ENCODE assay signal across 8 cellular contexts in genomic region chr19:35213678-35214632, GRCh38. TPM values are rescaled to one million over a fixed set of nuclear protein-coding genes. Genes with fewer than 3 reads are reported as not detected.
DNase-seq lines count a peak whose midpoint lies in the region; ATAC-seq lines count a peak whose summit lies in the region.

No MANE protein-coding gene starts in this region.

- peak; percentile 71 for ATAC-seq in GM18502 (IDR thresholded peaks at IDR 0.05; ENCODE audit: poor library complexity, unreplicated experiment)
- peak; percentile 68 for ATAC-seq in HG03378 (IDR thresholded peaks at IDR 0.05; ENCODE audit: unreplicated experiment)
- ATAC-seq in activated CD8-positive, alpha-beta memory T cell treated with anti-CD3 and anti-CD28 coated beads, Interleukin-2, amount 10 ng/mL, durations not matched to agents 7 days and 5 days = peak; percentile 45
- ATAC-seq in esophagus mucosa = peak; percentile 78
- ATAC-seq in aorta (ENCODE audit: low FRiP score) = peak; percentile 74
- no peak for ATAC-seq in HG03457 (IDR thresholded peaks at IDR 0.05; ENCODE audit: unreplicated experiment)

- H3K4me3 ChIP-seq in aorta (ENCODE audit: low read length in 2 of 2) = no peak overlapping the region

- no peaks in the 10 kb centered on the region for H3K27me3 Mint-ChIP-seq in activated CD8-positive, alpha-beta memory T cell treated with anti-CD3 and anti-CD28 coated beads, Interleukin-2, amount 10 ng/mL, durations not matched to agents 7 days and 5 days

- no peak overlapping the region for H3K4me3 Mint-ChIP-seq in activated CD8-positive, alpha-beta memory T cell treated with anti-CD3 and anti-CD28 coated beads, Interleukin-2, amount 10 ng/mL, durations not matched to agents 7 days and 5 days

- no peak overlapping the region for H3K27ac ChIP-seq in aorta (ENCODE audit: low read depth in 1 of 2, low read length in 2 of 2)

- peaks cover 2% of the 10 kb centered on the region for H3K9me3 ChIP-seq in aorta (ENCODE audit: control insufficient read depth, low read length)

- 31 to 32% methylated on average over 21 of the region's 21 CpGs for WGBS in aorta, 2 donors

- H3K27me3 ChIP-seq in aorta (ENCODE audit: control insufficient read depth in 1 of 2, insufficient read depth in 2 of 2, low read length in 1 of 2) = no peaks in the 10 kb centered on the region

- intact Hi-C loops in aorta (cut with DNase I) = no loop called here

- peak; percentile 76 for DNase-seq in NCI-H748 treated with DMSO at 0.1 percent for 48 hours (lab: John Stamatoyannopoulos, UW)
- peak; percentile 84 for DNase-seq in activated CD8-positive, alpha-beta memory T cell treated with anti-CD3 and anti-CD28 coated beads, Interleukin-2, amount 10 ng/mL, durations not matched to agents 7 days and 5 days
- peak; percentile 25 for DNase-seq in putamen (ENCODE audit: low spot score)
- peak; percentile 61 to 77 for DNase-seq in aorta

- no peaks in the 10 kb centered on the region for H3K9me3 Mint-ChIP-seq in activated CD8-positive, alpha-beta memory T cell treated with anti-CD3 and anti-CD28 coated beads, Interleukin-2, amount 10 ng/mL, durations not matched to agents 7 days and 5 days (ENCODE audit: low read depth)

- CTCF ChIA-PET in activated CD8-positive, alpha-beta memory T cell treated with anti-CD3 and anti-CD28 coated beads, Interleukin-2, amount 10 ng/mL, durations not matched to agents 7 days and 5 days (lab: Charles Lee) = interaction anchor here (0.6 to 6.3 kb wide), 8 partner anchors 8 to 78 kb away, joined by 3 to 45 read pairs (median 4); partner anchors contain the start of genes FAM187B and FXYD7

- no peaks in the 10 kb centered on the region for H3K36me3 ChIP-seq in aorta (ENCODE audit: control insufficient read depth in 1 of 2, insufficient read depth in 2 of 2, low read length in 1 of 2)

- peak overlapping the region; percentile 98 for H3K27ac Mint-ChIP-seq in activated CD8-positive, alpha-beta memory T cell treated with anti-CD3 and anti-CD28 coated beads, Interleukin-2, amount 10 ng/mL, durations not matched to agents 7 days and 5 days

- peaks cover 6% of the 10 kb centered on the region for H3K36me3 Mint-ChIP-seq in activated CD8-positive, alpha-beta memory T cell treated with anti-CD3 and anti-CD28 coated beads, Interleukin-2, amount 10 ng/mL, durations not matched to agents 7 days and 5 days

- H3K4me1 Mint-ChIP-seq in activated CD8-positive, alpha-beta memory T cell treated with anti-CD3 and anti-CD28 coated beads, Interleukin-2, amount 10 ng/mL, durations not matched to agents 7 days and 5 days = peaks cover 64% of the 10 kb centered on the region

- no peaks in the 10 kb centered on the region for H3K4me1 ChIP-seq in aorta (ENCODE audit: control insufficient read depth in 1 of 2, insufficient read depth in 2 of 2, low read length in 2 of 2)

RNA-seq across cellular contexts. Expression of gene FAM187B, which starts 14.6 kb away (rescaled TPM):
- not detected for total RNA-seq in activated CD8-positive, alpha-beta memory T cell treated with anti-CD3 and anti-CD28 coated beads, Interleukin-2, amount 10 ng/mL, durations not matched to agents 7 days and 5 days
- total RNA-seq in esophagus mucosa = not detected
- total RNA-seq in aorta = not detected
- not detected for polyA plus RNA-seq in aorta

RNA-seq across cellular contexts. Expression of gene LSR, which starts 34.8 kb away (rescaled TPM):
- 10 to 100 TPM in 1 of 2 experiments, 1 to 10 TPM in 1; 7.2 to 10.0 TPM for total RNA-seq in activated CD8-positive, alpha-beta memory T cell treated with anti-CD3 and anti-CD28 coated beads, Interleukin-2, amount 10 ng/mL, durations not matched to agents 7 days and 5 days
- 66.6 TPM for total RNA-seq in esophagus mucosa
- 10 to 100 TPM in 1 of 2 donors, 1 to 10 TPM in 1; 9.8 to 13.1 TPM for total RNA-seq in aorta
- 10 to 100 TPM in 1 of 2 donors, 1 to 10 TPM in 1; 5.8 to 12.4 TPM for polyA plus RNA-seq in aorta

RNA-seq across cellular contexts. Expression of gene USF2, which starts 54.8 kb away (rescaled TPM):
- 100 to 1,000 TPM; 138 to 154 TPM for total RNA-seq in activated CD8-positive, alpha-beta memory T cell treated with anti-CD3 and anti-CD28 coated beads, Interleukin-2, amount 10 ng/mL, durations not matched to agents 7 days and 5 days
- total RNA-seq in esophagus mucosa = 72.3 TPM
- total RNA-seq in aorta = 100 to 1,000 TPM in 1 of 2 donors, 10 to 100 TPM in 1; 85.3 to 107 TPM
- 100 to 1,000 TPM; 101 to 148 TPM for polyA plus RNA-seq in aorta

RNA-seq across cellular contexts. Expression of gene FXYD5, which starts 59.4 kb away (rescaled TPM):
- 100 to 1,000 TPM; 262 to 354 TPM for total RNA-seq in activated CD8-positive, alpha-beta memory T cell treated with anti-CD3 and anti-CD28 coated beads, Interleukin-2, amount 10 ng/mL, durations not matched to agents 7 days and 5 days
- total RNA-seq in esophagus mucosa = 114 TPM
- 100 to 1,000 TPM in 1 of 2 donors, 10 to 100 TPM in 1; 71.7 to 126 TPM for total RNA-seq in aorta
- 100 to 1,000 TPM in 1 of 2 donors, 10 to 100 TPM in 1; 89.5 to 179 TPM for polyA plus RNA-seq in aorta

Comparison
In these comparisons a context has a peak if more than half of its experiments do, and no peak if none do; other contexts are left out.
1. DNase-seq: peak in every context shown above with its lines; median percentile 84 in activated CD8-positive, alpha-beta memory T cell treated with anti-CD3 and anti-CD28 coated beads, Interleukin-2, amount 10 ng/mL, durations not matched to agents 7 days and 5 days; 76 in NCI-H748 treated with DMSO at 0.1 percent for 48 hours; 69 in aorta; 25 in putamen.